In the genomic region with DNA sequence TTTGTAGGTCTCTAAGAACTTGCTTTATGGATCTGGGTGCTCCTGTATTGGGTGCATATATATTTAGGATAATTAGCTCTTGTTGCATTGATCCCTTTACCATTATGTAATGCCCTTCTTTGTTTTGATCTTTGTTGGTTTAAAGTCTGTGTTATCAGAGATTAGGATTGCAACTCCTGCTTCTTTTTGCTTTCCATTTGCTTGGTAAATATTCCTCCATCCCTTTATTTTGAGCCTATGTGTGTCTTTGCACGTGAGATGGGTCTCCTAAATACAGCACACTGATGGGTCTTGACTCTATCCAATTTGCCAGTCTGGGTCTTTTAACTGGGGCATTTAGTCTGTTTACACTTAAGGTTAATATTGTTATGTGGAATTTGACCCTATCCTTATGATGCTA, we compare ENCODE assay signal across 4 cellular contexts. TPM values are rescaled to one million over a fixed set of nuclear protein-coding genes. Genes with fewer than 3 reads are reported as not detected.
"Had no signal": no experiment of that assay in that cellular context is flagged by ENCODE, and none has a peak within 500 bp of the region (broad histone marks: within the 10 kb centered on the region; RNA-seq: fewer than 3 reads in every experiment).

No MANE protein-coding gene starts in this region.

RNA-seq across cellular contexts. Expression of a gene that starts 57.2 kb away (rescaled TPM):
- total RNA-seq: GM23248, GM23338, H1, H9 had no signal
- polyA plus RNA-seq: GM23248 had no signal
